ENCODE assay signal across 8 cellular contexts in the genomic region with DNA sequence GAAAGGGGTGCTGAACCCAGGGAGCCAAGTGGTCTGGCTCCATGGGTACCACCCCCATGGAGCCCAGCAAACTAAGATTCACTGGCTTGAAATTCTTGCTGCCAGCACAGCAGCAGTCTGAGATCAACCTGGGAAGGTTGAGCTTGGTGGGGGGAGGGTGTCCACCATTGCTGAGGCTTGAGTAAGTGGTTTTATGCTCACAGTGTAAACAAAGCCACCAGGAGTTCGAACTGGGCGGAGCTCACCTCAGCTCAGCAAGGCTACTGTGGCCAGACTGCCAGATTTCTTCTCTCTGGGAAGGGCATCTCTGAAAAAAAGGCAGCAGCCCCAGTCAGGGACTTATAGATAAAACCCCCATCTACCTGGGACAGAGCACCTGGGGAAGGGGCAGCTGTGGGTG.
DNase-seq lines count a peak whose midpoint lies in the region; ATAC-seq, FAIRE-seq and TF ChIP-seq lines count a peak whose summit lies in the region.
"Not testable (repeated sequence)": the region's sequence is repeated elsewhere in the genome, so short reads cannot be mapped to it uniquely, and the experiment has no call there.

No MANE protein-coding gene starts in this region.

- not testable (repeated sequence) for H3K36me3 ChIP-seq in Caco-2 (ENCODE audit: control insufficient read depth, insufficient read depth, low read length); GM23338 (ENCODE audit: insufficient read depth); left lung; small intestine (ENCODE audit: control insufficient read depth in 2 of 2, insufficient read depth in 2 of 2, low read length in 2 of 2)

- not testable (repeated sequence) for H3K4me3 ChIP-seq in Caco-2 (ENCODE audit: low read depth, low read length); GM23338; left lung; small intestine (ENCODE audit: low read depth in 1 of 2, low read length in 2 of 2)

- H3K27me3 ChIP-seq in Caco-2 (replicated peaks; ENCODE audit: control insufficient read depth, insufficient read depth, low read length); GM23338 (ENCODE audit: insufficient read depth); left lung; small intestine (ENCODE audit: control insufficient read depth in 2 of 2, insufficient read depth in 2 of 2, low read length in 2 of 2): not testable (repeated sequence)

- H2AFZ ChIP-seq in GM23338: 0 out of 2 replicates have a peak overlapping the region, but pooled peaks have one; percentile 35

- H3F3A ChIP-seq in GM23338 (replicated peaks; ENCODE audit: low read depth): not testable (repeated sequence)

- H3K4me1 ChIP-seq in Caco-2; GM23338 (ENCODE audit: insufficient read depth); left lung; small intestine (ENCODE audit: control insufficient read depth in 2 of 2, insufficient read depth in 1 of 2, low read depth in 1 of 2, low read length in 1 of 2): not testable (repeated sequence)

- H3K4me2 ChIP-seq in GM23338: not testable (repeated sequence)

- POLR2A ChIA-PET in Caco-2 (lab: Charles Lee); MCF 10A (lab: Yijun Ruan, JAX): not testable (repeated sequence)

- not testable (repeated sequence) for H3K9me3 Mint-ChIP-seq in Caco-2 (ENCODE audit: unreplicated experiment); MCF 10A (ENCODE audit: unreplicated experiment)
- peaks cover 20% of the 10 kb centered on the region for H3K9me3 Mint-ChIP-seq in GM23338

- not testable (repeated sequence) for H4K20me1 ChIP-seq in GM23338 (replicated peaks; ENCODE audit: insufficient read depth)

- H3K79me2 ChIP-seq in GM23338 (replicated peaks; ENCODE audit: insufficient read depth): not testable (repeated sequence)

- peak; percentile 58 to 70 for DNase-seq in Caco-2
- not testable (repeated sequence) for DNase-seq in GM23338 (ENCODE audit: low spot score); left lung
- DNase-seq in NCI-H146 (lab: John Stamatoyannopoulos, UW): peak; percentile 4
- peak; percentile 73 for DNase-seq in NCI-H748 (lab: John Stamatoyannopoulos, UW; ENCODE audit: unreplicated experiment)
- DNase-seq in MCF 10A (ENCODE audit: unreplicated experiment): peak; percentile 8
- peak; percentile 16 for DNase-seq in epithelial cell of prostate (ENCODE audit: low read depth, low spot score)
- DNase-seq in small intestine: peak; percentile 11

- BruUV-seq in Caco-2 (replicated peaks; lab: Mats Ljungman, UMichigan); MCF 10A (replicated peaks; lab: Mats Ljungman, UMichigan): not testable (repeated sequence)

- intact Hi-C loops in Caco-2 (cut with micrococcal nuclease; ENCODE audit: unreplicated experiment); MCF 10A (cut with micrococcal nuclease); left lung (cut with DNase I): not testable (repeated sequence)

- not testable (repeated sequence) for ATAC-seq in GM23338
- peak; percentile 48 for ATAC-seq in left lung

- H3K27me3 Mint-ChIP-seq in Caco-2 (ENCODE audit: insufficient read depth, unreplicated experiment); GM23338 (ENCODE audit: insufficient read depth, low read depth, poor library complexity); MCF 10A (ENCODE audit: insufficient read depth, unreplicated experiment): not testable (repeated sequence)

- not testable (repeated sequence) for H3K4me3 Mint-ChIP-seq in Caco-2 (ENCODE audit: unreplicated experiment); GM23338; MCF 10A (ENCODE audit: unreplicated experiment)

- CTCF ChIA-PET in Caco-2 (lab: Charles Lee): interaction anchor here (0.9 kb wide), 1 partner anchor 224 kb away, joined by 3 read pairs; no protein-coding TSS in a partner anchor
- CTCF ChIA-PET in MCF 10A (lab: Yijun Ruan, JAX): interaction anchor here (0.7 kb wide), 1 partner anchor 22 kb away, joined by 3 read pairs; no protein-coding TSS in a partner anchor

- not testable (repeated sequence) for FAIRE-seq in small intestine (lab: Jason Lieb, UNC)

- not testable (repeated sequence) for H3K4me1 Mint-ChIP-seq in Caco-2 (ENCODE audit: low read depth, unreplicated experiment); GM23338; MCF 10A (ENCODE audit: insufficient read depth, unreplicated experiment)

- WGBS in small intestine, 3 donors: 21 to 46% (median 42%) methylated on average over 2 of the region's 2 CpGs

- not testable (repeated sequence) for TF ChIP-seq CTCF in Caco-2 (IDR thresholded peaks at IDR 0.05; ENCODE audit: insufficient read depth in 1 of 2, low read depth in 1 of 2, low read length in 1 of 2, severe bottlenecking in 1 of 2, unreplicated experiment in 1 of 2); GM23338 (conservative IDR thresholded peaks at IDR 0.05; ENCODE audit: low read depth in 2 of 2); MCF 10A (IDR thresholded peaks at IDR 0.05; ENCODE audit: unreplicated experiment); left lung (IDR thresholded peaks at IDR 0.05)

- H3K9me3 ChIP-seq in Caco-2; small intestine (ENCODE audit: control insufficient read depth, low read depth): not testable (repeated sequence)
- H3K9me3 ChIP-seq in left lung: peaks cover 0 to 24% of the 10 kb centered on the region in 2 donors

- not testable (repeated sequence) for H3K36me3 Mint-ChIP-seq in Caco-2 (ENCODE audit: insufficient read depth, unreplicated experiment); MCF 10A (ENCODE audit: insufficient read depth, unreplicated experiment)
- peaks cover 16% of the 10 kb centered on the region; the same call in 2 of the 3 replicates for H3K36me3 Mint-ChIP-seq in GM23338 (ENCODE audit: low read depth)

- H3K27ac Mint-ChIP-seq in Caco-2 (ENCODE audit: unreplicated experiment); GM23338; MCF 10A (ENCODE audit: low read depth, unreplicated experiment): not testable (repeated sequence)

- not testable (repeated sequence) for H3K27ac ChIP-seq in GM23338 (ENCODE audit: low read depth); epithelial cell of prostate; left lung; small intestine (ENCODE audit: low read depth in 1 of 2, low read length in 1 of 2)

- not testable (repeated sequence) for H3K9me2 ChIP-seq in GM23338 (ENCODE audit: insufficient read depth)
